In the genomic region with DNA sequence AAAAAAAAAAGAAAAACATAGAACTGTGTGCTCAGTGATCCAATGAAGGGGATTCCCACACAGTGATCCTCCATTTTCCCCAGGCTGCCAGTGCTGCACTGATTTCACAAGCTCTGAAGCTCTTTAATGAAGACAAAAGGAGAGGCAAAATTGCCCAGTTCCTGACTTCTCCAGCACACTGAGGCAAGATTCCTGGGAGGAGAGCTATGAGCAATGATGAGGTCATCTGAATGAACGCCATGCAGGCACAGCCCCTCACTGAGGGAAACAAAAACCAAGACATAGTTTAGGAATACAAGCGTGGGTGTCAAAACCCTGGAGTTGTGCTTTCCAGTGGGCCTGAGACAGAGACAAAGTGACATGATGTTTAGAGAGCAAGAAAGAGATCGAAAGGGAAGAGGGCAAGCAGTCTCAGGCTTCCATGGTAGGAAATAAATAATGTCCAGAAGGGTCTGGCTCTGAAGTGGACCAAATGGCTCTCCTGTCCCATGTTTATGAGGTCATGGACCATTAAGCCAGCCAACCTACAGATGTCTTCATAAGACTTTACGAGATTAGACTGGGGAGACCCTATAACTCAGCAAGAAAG, we compare ENCODE assay signal across 10 cellular contexts. TPM values are rescaled to one million over a fixed set of nuclear protein-coding genes. Genes with fewer than 3 reads are reported as not detected.
A peak's percentile ranks its signal among the peaks of the same experiment; 100 is the strongest.
DNase-seq lines count a peak whose midpoint lies in the region; ATAC-seq, FAIRE-seq and TF ChIP-seq lines count a peak whose summit lies in the region.
"Had no signal": no experiment of that assay in that cellular context is flagged by ENCODE, and none has a peak within 500 bp of the region (broad histone marks: within the 10 kb centered on the region; RNA-seq: fewer than 3 reads in every experiment).

No MANE protein-coding gene starts in this region.

- H3K27ac ChIP-seq in right cardiac atrium (ENCODE audit: low read length), result peak overlapping the region; percentile 56

- no peaks in the 10 kb centered on the region for H3K27me3 ChIP-seq in right cardiac atrium (ENCODE audit: control insufficient read depth, insufficient read depth)

- no peaks in the 10 kb centered on the region for H3K27me3 Mint-ChIP-seq in stimulated activated memory B cell treated with anti-CD40 and anti-IgM and Interleukin-4, amounts not matched to agents 10 μg/mL and 1 μg/mL and 100 μg/mL, for 72 hours

- peak overlapping the region; percentile 61 for H3K27ac Mint-ChIP-seq in stimulated activated memory B cell treated with anti-CD40 and anti-IgM and Interleukin-4, amounts not matched to agents 10 μg/mL and 1 μg/mL and 100 μg/mL, for 72 hours

- peak; percentile 71 for DNase-seq in H54 (ENCODE audit: insufficient read length, low spot score)
- peak; percentile 91 for DNase-seq in amniotic stem cell (lab: John Stamatoyannopoulos, UW)
- peak in 1 of 3 donors; percentile 41 for DNase-seq in right cardiac atrium
- no peak for DNase-seq in 8988T
- no peak for DNase-seq in COR-L47 (lab: John Stamatoyannopoulos, UW)
- DNase-seq in NCI-H524 treated with DMSO at 0.1 percent for 48 hours (lab: John Stamatoyannopoulos, UW), result no peak
- no peak for DNase-seq in DMS79 (lab: John Stamatoyannopoulos, UW)
- DNase-seq: immature natural killer cell, NCI-H1092 had no signal

- peaks cover 25% of the 10 kb centered on the region for H3K4me1 Mint-ChIP-seq in stimulated activated memory B cell treated with anti-CD40 and anti-IgM and Interleukin-4, amounts not matched to agents 10 μg/mL and 1 μg/mL and 100 μg/mL, for 72 hours
- H3K4me1 Mint-ChIP-seq: immature natural killer cell had no signal

- peak; percentile 78 for FAIRE-seq in H54 (lab: Jason Lieb, UNC)

- H3K9me3 Mint-ChIP-seq in stimulated activated memory B cell treated with anti-CD40 and anti-IgM and Interleukin-4, amounts not matched to agents 10 μg/mL and 1 μg/mL and 100 μg/mL, for 72 hours, result no peaks in the 10 kb centered on the region
- H3K9me3 Mint-ChIP-seq: immature natural killer cell had no signal

- no peaks in the 10 kb centered on the region for H3K9me3 ChIP-seq in right cardiac atrium (ENCODE audit: control insufficient read depth, low read length)

- TF ChIP-seq POLR2A in H54 (IDR thresholded peaks at IDR 0.05; ENCODE audit: low read depth, low read length), result no peak

- ATAC-seq in right cardiac atrium, result peak; percentile 86 to 88
- peak; percentile 73 for ATAC-seq in stimulated activated memory B cell treated with anti-CD40 and anti-IgM and Interleukin-4, amounts not matched to agents 10 μg/mL and 1 μg/mL and 100 μg/mL, for 72 hours

- H3K4me3 Mint-ChIP-seq in stimulated activated memory B cell treated with anti-CD40 and anti-IgM and Interleukin-4, amounts not matched to agents 10 μg/mL and 1 μg/mL and 100 μg/mL, for 72 hours, result peak overlapping the region; percentile 6
- H3K4me3 Mint-ChIP-seq: immature natural killer cell had no signal

- 61% methylated on average over 4 of the region's 4 CpGs for WGBS in right cardiac atrium

- peaks cover 15% of the 10 kb centered on the region for H3K36me3 Mint-ChIP-seq in stimulated activated memory B cell treated with anti-CD40 and anti-IgM and Interleukin-4, amounts not matched to agents 10 μg/mL and 1 μg/mL and 100 μg/mL, for 72 hours

- no peak overlapping the region for H3K4me3 ChIP-seq in right cardiac atrium (ENCODE audit: low read length)

- H3K4me1 ChIP-seq in right cardiac atrium (ENCODE audit: control insufficient read depth, insufficient read depth, low read length), result no peaks in the 10 kb centered on the region

- intact Hi-C loops in right cardiac atrium (cut with DNase I), result no loop called here

RNA-seq across cellular contexts. Expression of a gene that starts 40.9 kb away (rescaled TPM):
- 10 to 100 TPM; 16.8 to 20.7 (median 18.6) TPM for total RNA-seq in right cardiac atrium
- polyA plus RNA-seq in right cardiac atrium, result 26.3 TPM

RNA-seq across cellular contexts. Expression of a gene that starts 50.2 kb away (rescaled TPM):
- total RNA-seq in right cardiac atrium, result 10 to 100 TPM; 55.1 to 68.2 (median 57.1) TPM
- polyA plus RNA-seq in right cardiac atrium, result 23.0 TPM

RNA-seq across cellular contexts. Expression of a gene that starts 50.8 kb away (rescaled TPM):
- 100 to 1,000 TPM; 425 to 572 (median 530) TPM for total RNA-seq in right cardiac atrium
- polyA plus RNA-seq in right cardiac atrium, result 405 TPM

Comparison
In these comparisons a context has a peak if more than half of its experiments do, and no peak if none do; other contexts are left out.
1. DNase-seq: peak in H54 (single experiment) and amniotic stem cell (single experiment); none in 8988T (single experiment), COR-L47 (single experiment), NCI-H524 treated with DMSO at 0.1 percent for 48 hours (single experiment) and DMS79 (single experiment).